In the genomic region with DNA sequence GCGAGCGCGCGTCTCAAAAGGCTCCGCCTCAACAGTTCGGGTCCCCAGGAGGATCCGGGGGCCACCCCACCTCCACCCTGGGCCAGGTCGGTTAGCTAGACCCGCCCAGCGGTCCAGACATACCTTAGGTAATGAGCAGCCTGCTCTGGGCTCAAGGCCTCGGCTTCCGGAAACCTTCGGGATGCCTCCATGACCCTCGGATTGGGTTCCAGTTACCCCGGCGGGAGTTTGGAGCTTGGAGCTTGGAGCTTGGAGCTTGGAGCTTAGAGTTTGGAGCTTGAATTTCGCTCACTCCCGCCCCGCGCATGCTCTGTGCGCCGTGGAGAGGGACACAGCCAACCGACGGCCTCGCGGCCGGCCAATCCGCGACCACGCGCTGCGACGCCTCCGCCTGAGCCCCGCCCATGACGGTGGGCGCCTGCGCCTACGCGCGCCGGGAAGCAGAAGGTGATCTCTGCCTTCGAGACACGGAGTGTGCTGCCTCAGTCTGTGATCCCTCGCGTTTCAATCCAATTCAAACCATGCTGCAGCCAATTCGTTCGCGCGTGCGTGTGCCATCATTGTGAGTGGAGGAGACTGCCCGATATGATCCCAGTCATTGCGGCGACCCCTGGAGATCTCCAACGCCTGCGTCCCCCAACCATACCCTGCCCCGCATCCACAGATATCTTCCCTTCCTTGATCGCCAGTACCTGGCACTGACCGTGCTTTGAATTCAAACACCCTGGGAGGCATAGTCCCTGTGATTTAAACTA, we compare ENCODE assay signal across 1 cellular context.
A peak's percentile ranks its signal among the peaks of the same experiment; 100 is the strongest.
TF ChIP-seq lines count a peak whose summit lies in the region.

A gene with protein sequence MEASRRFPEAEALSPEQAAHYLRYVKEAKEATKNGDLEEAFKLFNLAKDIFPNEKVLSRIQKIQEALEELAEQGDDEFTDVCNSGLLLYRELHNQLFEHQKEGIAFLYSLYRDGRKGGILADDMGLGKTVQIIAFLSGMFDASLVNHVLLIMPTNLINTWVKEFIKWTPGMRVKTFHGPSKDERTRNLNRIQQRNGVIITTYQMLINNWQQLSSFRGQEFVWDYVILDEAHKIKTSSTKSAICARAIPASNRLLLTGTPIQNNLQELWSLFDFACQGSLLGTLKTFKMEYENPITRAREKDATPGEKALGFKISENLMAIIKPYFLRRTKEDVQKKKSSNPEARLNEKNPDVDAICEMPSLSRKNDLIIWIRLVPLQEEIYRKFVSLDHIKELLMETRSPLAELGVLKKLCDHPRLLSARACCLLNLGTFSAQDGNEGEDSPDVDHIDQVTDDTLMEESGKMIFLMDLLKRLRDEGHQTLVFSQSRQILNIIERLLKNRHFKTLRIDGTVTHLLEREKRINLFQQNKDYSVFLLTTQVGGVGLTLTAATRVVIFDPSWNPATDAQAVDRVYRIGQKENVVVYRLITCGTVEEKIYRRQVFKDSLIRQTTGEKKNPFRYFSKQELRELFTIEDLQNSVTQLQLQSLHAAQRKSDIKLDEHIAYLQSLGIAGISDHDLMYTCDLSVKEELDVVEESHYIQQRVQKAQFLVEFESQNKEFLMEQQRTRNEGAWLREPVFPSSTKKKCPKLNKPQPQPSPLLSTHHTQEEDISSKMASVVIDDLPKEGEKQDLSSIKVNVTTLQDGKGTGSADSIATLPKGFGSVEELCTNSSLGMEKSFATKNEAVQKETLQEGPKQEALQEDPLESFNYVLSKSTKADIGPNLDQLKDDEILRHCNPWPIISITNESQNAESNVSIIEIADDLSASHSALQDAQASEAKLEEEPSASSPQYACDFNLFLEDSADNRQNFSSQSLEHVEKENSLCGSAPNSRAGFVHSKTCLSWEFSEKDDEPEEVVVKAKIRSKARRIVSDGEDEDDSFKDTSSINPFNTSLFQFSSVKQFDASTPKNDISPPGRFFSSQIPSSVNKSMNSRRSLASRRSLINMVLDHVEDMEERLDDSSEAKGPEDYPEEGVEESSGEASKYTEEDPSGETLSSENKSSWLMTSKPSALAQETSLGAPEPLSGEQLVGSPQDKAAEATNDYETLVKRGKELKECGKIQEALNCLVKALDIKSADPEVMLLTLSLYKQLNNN (minus strand): TSS at position 307 of the 755 bp plus-strand sequence. CDS start 116 bp downstream, at position 191.

TF ChIP-seq in H1, 55 proteins besides CTCF, POLR2A, EP300 and RAD21 (continued from another document):
- no peak for TF ChIP-seq SRF (IDR thresholded peaks at IDR 0.05; ENCODE audit: low read depth, low read length)
- no peak for TF ChIP-seq KDM4A (IDR thresholded peaks at IDR 0.05; ENCODE audit: low read depth, low read length, severe bottlenecking)
- TF ChIP-seq CHD2 (IDR thresholded peaks at IDR 0.05; ENCODE audit: low read length) = no peak
- TF ChIP-seq SAP30 (IDR thresholded peaks at IDR 0.05; ENCODE audit: insufficient read depth, insufficient replicate concordance, low read length) = no peak
- TF ChIP-seq CBX8 (IDR thresholded peaks at IDR 0.05; ENCODE audit: borderline replicate concordance, low read depth, low read length) = no peak
- TF ChIP-seq EZH2 (IDR thresholded peaks at IDR 0.05; ENCODE audit: low read depth, low read length, severe bottlenecking) = no peak
- no peak for TF ChIP-seq SIN3A (conservative IDR thresholded peaks at IDR 0.05 in 1 of 2, IDR thresholded peaks at IDR 0.05 in 1 of 2; ENCODE audit: low read depth in 1 of 2, low read length in 2 of 2)
- no peak for TF ChIP-seq SP1 (IDR thresholded peaks at IDR 0.05; ENCODE audit: low read depth, low read length)
- TF ChIP-seq, protein P1, sequence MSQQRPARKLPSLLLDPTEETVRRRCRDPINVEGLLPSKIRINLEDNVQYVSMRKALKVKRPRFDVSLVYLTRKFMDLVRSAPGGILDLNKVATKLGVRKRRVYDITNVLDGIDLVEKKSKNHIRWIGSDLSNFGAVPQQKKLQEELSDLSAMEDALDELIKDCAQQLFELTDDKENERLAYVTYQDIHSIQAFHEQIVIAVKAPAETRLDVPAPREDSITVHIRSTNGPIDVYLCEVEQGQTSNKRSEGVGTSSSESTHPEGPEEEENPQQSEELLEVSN (IDR thresholded peaks at IDR 0.05) = peak; percentile 65
TF ChIP-seq in H1: peak in this region for 11.
